ENCODE assay signal across 8 cellular contexts in genomic region chr10:79144341-79145173, GRCh38.
DNase-seq lines count a peak whose midpoint lies in the region; ATAC-seq and TF ChIP-seq lines count a peak whose summit lies in the region.

No MANE protein-coding gene starts in this region.

- CTCF ChIA-PET in T-cell (lab: Charles Lee): no interaction called here

- WGBS in spleen, 5 donors: 34 to 42% (median 38%) methylated on average over 12 of the region's 12 CpGs

- H3K9me3 ChIP-seq in spleen: no peaks in the 10 kb centered on the region

- H3K27ac Mint-ChIP-seq in T-helper 1 cell treated with Interleukin-12 subunit alpha and Interleukin-12 subunit beta and Interleukin-4 antibody, amounts not matched to agents 30 μg/mL and 1 μg/mL, for 36 hours: peak overlapping the region; percentile 57
- H3K27ac Mint-ChIP-seq in T-cell: peak overlapping the region; percentile 73 to 87

- ATAC-seq in T-cell (replicated peaks in 1 of 4): no peak

- in situ Hi-C loops in brain microvascular endothelial cell (cut with HindIII; ENCODE audit: low pct_ligation_motif_present, low sequenced_read_pairs): no loop called here

- intact Hi-C loops in spleen (cut with DNase I; ENCODE audit: low total_unique reads): no loop called here

- POLR2A ChIA-PET in T-cell (lab: Charles Lee): no interaction called here

- peaks cover 39% of the 10 kb centered on the region for H3K4me1 Mint-ChIP-seq in T-helper 1 cell treated with Interleukin-12 subunit alpha and Interleukin-12 subunit beta and Interleukin-4 antibody, amounts not matched to agents 30 μg/mL and 1 μg/mL, for 36 hours (ENCODE audit: low read depth)
- H3K4me1 Mint-ChIP-seq in T-cell: peaks cover 62 to 90% (median 89%) of the 10 kb centered on the region in 3 donors

- H3K4me1 ChIP-seq in spleen: peaks cover 47 to 100% (median 80%) of the 10 kb centered on the region in 6 donors

- H3K4me3 ChIP-seq in spleen (no peak overlapping the region), brain microvascular endothelial cell (ENCODE audit: low read depth, low read length) (no peak overlapping the region)

- H3K27ac ChIP-seq in spleen: peak overlapping the region; percentile 8 to 95 (median 88)
- H3K27ac ChIP-seq in brain microvascular endothelial cell: no peak overlapping the region

- H3K27me3 Mint-ChIP-seq in T-helper 1 cell treated with Interleukin-12 subunit alpha and Interleukin-12 subunit beta and Interleukin-4 antibody, amounts not matched to agents 30 μg/mL and 1 μg/mL, for 36 hours (ENCODE audit: low read depth): no peaks in the 10 kb centered on the region
- no peaks in the 10 kb centered on the region for H3K27me3 Mint-ChIP-seq in T-cell

- no peaks in the 10 kb centered on the region for H3K9me3 Mint-ChIP-seq in T-helper 1 cell treated with Interleukin-12 subunit alpha and Interleukin-12 subunit beta and Interleukin-4 antibody, amounts not matched to agents 30 μg/mL and 1 μg/mL, for 36 hours
- H3K9me3 Mint-ChIP-seq in T-cell: no peaks in the 10 kb centered on the region

- H3K4me3 Mint-ChIP-seq in T-helper 1 cell treated with Interleukin-12 subunit alpha and Interleukin-12 subunit beta and Interleukin-4 antibody, amounts not matched to agents 30 μg/mL and 1 μg/mL, for 36 hours: peak overlapping the region; percentile 35
- H3K4me3 Mint-ChIP-seq in T-cell: peak overlapping the region in 2 of 3 donors; percentile 47 to 68

- H3K36me3 Mint-ChIP-seq in T-helper 1 cell treated with Interleukin-12 subunit alpha and Interleukin-12 subunit beta and Interleukin-4 antibody, amounts not matched to agents 30 μg/mL and 1 μg/mL, for 36 hours (ENCODE audit: low read depth): peaks cover 10% of the 10 kb centered on the region
- H3K36me3 Mint-ChIP-seq in T-cell: peaks cover 29% of the 10 kb centered on the region

- no peak for TF ChIP-seq POLR2A in spleen (IDR thresholded peaks at IDR 0.05)

- TF ChIP-seq CTCF in spleen (IDR thresholded peaks at IDR 0.05 in 8 of 11, conservative IDR thresholded peaks at IDR 0.05 in 3 of 11) (no peak), brain microvascular endothelial cell (IDR thresholded peaks at IDR 0.05; ENCODE audit: low read depth, low read length, missing control alignments) (no peak)

- H3K27me3 ChIP-seq in spleen (replicated peaks in 1 of 7) (no peaks in the 10 kb centered on the region), brain microvascular endothelial cell (replicated peaks) (no peaks in the 10 kb centered on the region)

- H3K36me3 ChIP-seq in spleen: peaks cover 0 to 45% (median 0%) of the 10 kb centered on the region in 6 donors
- peaks cover 17% of the 10 kb centered on the region for H3K36me3 ChIP-seq in brain microvascular endothelial cell (replicated peaks)

- DNase-seq in T-helper 1 cell (no peak), T-cell (no peak), globus pallidus (ENCODE audit: low spot score) (peak; percentile 71), spleen (peak; percentile 70), brain microvascular endothelial cell (no peak), AG08396 (ENCODE audit: low spot score) (no peak), iPS-NIHi11 (ENCODE audit: low spot score) (no peak)

Comparison
In these comparisons a context has a peak if more than half of its experiments do, and no peak if none do; other contexts are left out.
1. DNase-seq: peak in globus pallidus (single experiment) and spleen (single experiment); none in T-helper 1 cell (0 of 5), T-cell (0 of 34), brain microvascular endothelial cell (single experiment), AG08396 (single experiment) and iPS-NIHi11 (single experiment).